22 cellular contexts compared by ENCODE assay signal in genomic region chr6:2740601-2741000, GRCh38.
"Had no signal": no experiment of that assay in that cellular context is flagged by ENCODE, and none has a peak within 500 bp of the region (broad histone marks: within the 10 kb centered on the region; RNA-seq: fewer than 3 reads in every experiment).

No MANE protein-coding gene starts in this region.

- H3K27ac ChIP-seq: epithelial cell of prostate, esophagus muscularis mucosa, ovary, spleen, testis, tibial nerve had no signal

- ATAC-seq: effector memory CD8-positive, alpha-beta T cell; gastrocnemius medialis; left colon; naive thymus-derived CD4-positive, alpha-beta T cell; sciatic nerve; stimulated activated memory B cell treated with anti-CD40 and anti-IgM and Interleukin-4, amounts not matched to agents 10 μg/mL and 1 μg/mL and 100 μg/mL, for 72 hours; stimulated activated naive CD8-positive, alpha-beta T cell treated with anti-CD3 and anti-CD28 coated beads, Interleukin-15, amount 100 ng/mL, for 72 hours had no signal

- H3K9me3 ChIP-seq: esophagus muscularis mucosa, gastrocnemius medialis, ovary, spleen, testis, tibial nerve had no signal

- DNase-seq: effector memory CD8-positive, alpha-beta T cell; gastrocnemius medialis; immature natural killer cell; left colon; mammary epithelial cell; naive thymus-derived CD4-positive, alpha-beta T cell; nephron progenitor cell; nucleus accumbens; ovary; spleen; stimulated activated CD4-positive, alpha-beta T cell treated with anti-CD3 and anti-CD28 coated beads, Interleukin-15, amount 100 ng/mL, for 24 hours; stimulated activated CD4-positive, alpha-beta T cell treated with anti-CD3 and anti-CD28 coated beads, Interleukin-1b, Interleukin-23, amount 100 ng/mL, for 48 hours; stimulated activated CD4-positive, alpha-beta T cell treated with anti-CD3 and anti-CD28 coated beads, Interleukin-4, amount 100 ng/mL, for 24 hours; stimulated activated naive CD8-positive, alpha-beta T cell treated with anti-CD3 and anti-CD28 coated beads, Interleukin-15, amount 100 ng/mL, for 72 hours; testis had no signal

- H3K27me3 ChIP-seq: esophagus muscularis mucosa, gastrocnemius medialis, ovary, spleen, testis, tibial nerve had no signal

- H3K4me3 ChIP-seq: esophagus muscularis mucosa, gastrocnemius medialis, ovary, spleen, testis, tibial nerve had no signal

- H3K36me3 ChIP-seq: esophagus muscularis mucosa, gastrocnemius medialis, ovary, spleen, tibial nerve had no signal

- FAIRE-seq: colon, keratinocyte had no signal
